Comparison of ENCODE assay signal across 16 cellular contexts in genomic region chr2:69046221-69046662, GRCh38. TPM values are rescaled to one million over a fixed set of nuclear protein-coding genes. Genes with fewer than 3 reads are reported as not detected.
A peak's percentile ranks its signal among the peaks of the same experiment; 100 is the strongest.
DNase-seq lines count a peak whose midpoint lies in the region; ATAC-seq, FAIRE-seq and TF ChIP-seq lines count a peak whose summit lies in the region.
"Had no signal": no experiment of that assay in that cellular context is flagged by ENCODE, and none has a peak within 500 bp of the region (broad histone marks: within the 10 kb centered on the region; RNA-seq: fewer than 3 reads in every experiment).

No MANE protein-coding gene starts in this region.

- H3K27me3 ChIP-seq in right cardiac atrium (ENCODE audit: control insufficient read depth, insufficient read depth) (no peaks in the 10 kb centered on the region), right atrium auricular region (no peaks in the 10 kb centered on the region), suprapubic skin (no peaks in the 10 kb centered on the region), MM.1S (replicated peaks; ENCODE audit: insufficient read depth, low read length) (no peaks in the 10 kb centered on the region)

- ATAC-seq in right cardiac atrium, result peak; percentile 48 to 53
- ATAC-seq: naive thymus-derived CD4-positive, alpha-beta T cell had no signal

- H3K9me3 ChIP-seq in right cardiac atrium (ENCODE audit: control insufficient read depth, low read length) (no peaks in the 10 kb centered on the region), right atrium auricular region (no peaks in the 10 kb centered on the region), suprapubic skin (no peaks in the 10 kb centered on the region), MM.1S (replicated peaks; ENCODE audit: insufficient read depth, low read length) (no peaks in the 10 kb centered on the region)

- H3K27ac ChIP-seq in right cardiac atrium (ENCODE audit: low read length) (no peak overlapping the region), right atrium auricular region (no peak overlapping the region), suprapubic skin (no peak overlapping the region), MM.1S (ENCODE audit: low read length) (no peak overlapping the region)

- H3K9ac ChIP-seq in MM.1S (ENCODE audit: low read length), result no peak overlapping the region

- H3K79me2 ChIP-seq in MM.1S (ENCODE audit: low read length), result no peaks in the 10 kb centered on the region

- no peaks in the 10 kb centered on the region for H3K9me2 ChIP-seq in MM.1S (replicated peaks; ENCODE audit: insufficient read depth, low read length)

- H2AFZ ChIP-seq in MM.1S (ENCODE audit: low read length), result no peak overlapping the region

- WGBS in right cardiac atrium, result 50% methylated on average over 1 of the region's 1 CpG
- 71% methylated on average over 1 of the region's 1 CpG for WGBS in suprapubic skin

- DNase-seq in right cardiac atrium, result no peak
- no peak for DNase-seq in right atrium auricular region (ENCODE audit: low spot score)
- peak; percentile 89 for DNase-seq in astrocyte of the hippocampus (ENCODE audit: low read depth, low spot score)
- peak; percentile 12 for DNase-seq in iPS-NIHi11 (ENCODE audit: low spot score)
- DNase-seq in urothelium cell line (ENCODE audit: low spot score), result peak; percentile 48
- DNase-seq in suprapubic skin (ENCODE audit: low spot score in 2 of 2), result no peak
- no peak for DNase-seq in MM.1S
- no peak for DNase-seq in NK-92 (lab: John Stamatoyannopoulos, UW; ENCODE audit: unreplicated experiment)
- DNase-seq: activated CD4-positive, alpha-beta memory T cell treated with anti-CD3 and anti-CD28 coated beads, Interleukin-2, amount 10 ng/mL, durations not matched to agents 7 days and 5 days; activated naive CD4-positive, alpha-beta T cell treated with Interleukin-2 at 50 U/mL for 16 hours; AML-193; effector CD4-positive, alpha-beta T cell; naive thymus-derived CD4-positive, alpha-beta T cell; NCI-H524 treated with DMSO at 0.1 percent for 48 hours; stimulated activated CD4-positive, alpha-beta T cell treated with anti-CD3 and anti-CD28 coated beads, Interleukin-2, amount 100 ng/mL, for 24 hours; stimulated activated naive CD4-positive, alpha-beta T cell treated with Interleukin-2 at 50 U/mL for 16 hours had no signal

- intact Hi-C loops in right cardiac atrium (cut with DNase I), result no loop called here

- FAIRE-seq in urothelium cell line (lab: Jason Lieb, UNC), result peak; percentile 40

- TF ChIP-seq CTCF in right atrium auricular region (IDR thresholded peaks at IDR 0.05) (no peak), suprapubic skin (IDR thresholded peaks at IDR 0.05) (no peak), MM.1S (IDR thresholded peaks at IDR 0.05; ENCODE audit: low read length) (no peak)

- H3F3A ChIP-seq in MM.1S (ENCODE audit: insufficient read depth, low read length), result no peaks in the 10 kb centered on the region

- H4K20me1 ChIP-seq in MM.1S (ENCODE audit: insufficient read depth, low read length), result no peaks in the 10 kb centered on the region

- no peak for TF ChIP-seq EP300 in suprapubic skin (IDR thresholded peaks at IDR 0.05)

- H3K4me1 ChIP-seq in right cardiac atrium (ENCODE audit: control insufficient read depth, insufficient read depth, low read length), result peaks cover 4% of the 10 kb centered on the region
- H3K4me1 ChIP-seq in right atrium auricular region, result no peaks in the 10 kb centered on the region
- no peaks in the 10 kb centered on the region for H3K4me1 ChIP-seq in suprapubic skin
- H3K4me1 ChIP-seq in MM.1S (ENCODE audit: low read length), result no peaks in the 10 kb centered on the region

- no peak overlapping the region for H3K4me3 ChIP-seq in right cardiac atrium (ENCODE audit: low read length)
- no peak overlapping the region for H3K4me3 ChIP-seq in right atrium auricular region
- no peak overlapping the region for H3K4me3 ChIP-seq in suprapubic skin
- no peak overlapping the region for H3K4me3 ChIP-seq in MM.1S (ENCODE audit: low read length)

- H3K36me3 ChIP-seq in right atrium auricular region (no peaks in the 10 kb centered on the region), suprapubic skin (peaks cover 16% of the 10 kb centered on the region), MM.1S (replicated peaks; ENCODE audit: insufficient read depth, low read length) (no peaks in the 10 kb centered on the region)

- TF ChIP-seq POLR2A in suprapubic skin (IDR thresholded peaks at IDR 0.05), result no peak

- no peak overlapping the region for H3K4me2 ChIP-seq in MM.1S (ENCODE audit: low read depth, low read length)

RNA-seq across cellular contexts. Expression of gene ANTXR1, which starts 33.3 kb away (rescaled TPM):
- total RNA-seq in right cardiac atrium (10 to 100 TPM; 35.4 to 49.4 (median 42.3) TPM), right atrium auricular region (10 to 100 TPM; 27.3 to 52.2 TPM), suprapubic skin (100 to 1,000 TPM in 1 of 4 donors, 10 to 100 TPM in 3; 35.5 to 111 (median 66.6) TPM)
- polyA plus RNA-seq in right cardiac atrium, result 13.8 TPM
- total RNA-seq: activated CD4-positive, alpha-beta memory T cell treated with anti-CD3 and anti-CD28 coated beads, Interleukin-2, amount 10 ng/mL, durations not matched to agents 7 days and 5 days; naive thymus-derived CD4-positive, alpha-beta T cell had no signal

Comparison
In these comparisons a context has a peak if more than half of its experiments do, and no peak if none do; other contexts are left out.
1. DNase-seq: peak in astrocyte of the hippocampus (single experiment), iPS-NIHi11 (single experiment) and urothelium cell line (single experiment); none in right cardiac atrium (0 of 3), right atrium auricular region (single experiment), suprapubic skin (0 of 2), MM.1S (single experiment) and NK-92 (single experiment).